Comparison of ENCODE assay signal across 1 cellular context in genomic region chr3:188345223-188345622, GRCh38.
TF ChIP-seq lines count a peak whose summit lies in the region.

No MANE protein-coding gene starts in this region.

TF ChIP-seq in IMR-90, 13 proteins besides CTCF, POLR2A, EP300 and RAD21 (continued from another document):
- TF ChIP-seq ELK1 (IDR thresholded peaks at IDR 0.05; ENCODE audit: borderline replicate concordance, low read depth, low read length) (no peak), RFX5 (IDR thresholded peaks at IDR 0.05; ENCODE audit: low read depth, low read length) (no peak), MXI1 (IDR thresholded peaks at IDR 0.05; ENCODE audit: borderline replicate concordance, low read depth, low read length) (no peak), CHD1 (IDR thresholded peaks at IDR 0.05; ENCODE audit: low read depth, low read length) (no peak), USF2 (IDR thresholded peaks at IDR 0.05; ENCODE audit: low read depth, low read length) (no peak), FOS (IDR thresholded peaks at IDR 0.05; ENCODE audit: low read depth, low read length) (no peak), RCOR1 (IDR thresholded peaks at IDR 0.05; ENCODE audit: insufficient replicate concordance, low read length) (no peak), NFE2L2 (IDR thresholded peaks at IDR 0.05; ENCODE audit: low read depth, low read length) (no peak), SMC3 (IDR thresholded peaks at IDR 0.05; ENCODE audit: low read depth, low read length) (no peak), MAFK (IDR thresholded peaks at IDR 0.05; ENCODE audit: low read depth, low read length) (no peak)
